ENCODE assay signal across 19 cellular contexts in the genomic region with DNA sequence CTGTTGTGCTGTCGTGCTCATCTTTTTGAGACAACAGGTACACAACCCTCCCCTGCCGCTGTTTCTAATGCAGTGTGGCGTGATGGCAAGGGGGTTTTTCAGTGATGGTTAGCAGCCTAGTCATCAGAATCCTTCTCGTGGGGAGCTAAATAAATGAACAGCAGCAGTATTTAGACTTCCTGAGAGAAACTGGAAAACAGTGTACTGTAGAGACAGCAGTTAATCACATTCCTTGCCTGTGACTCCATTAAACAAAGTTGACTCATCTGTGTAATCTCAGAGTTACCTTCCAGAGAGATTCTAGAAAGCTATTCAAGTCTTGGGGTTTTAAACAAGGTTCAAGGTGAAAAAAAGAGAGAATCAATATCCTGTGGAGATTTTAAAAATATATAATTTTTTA.
DNase-seq lines count a peak whose midpoint lies in the region; ATAC-seq, FAIRE-seq and TF ChIP-seq lines count a peak whose summit lies in the region.
"Had no signal": no experiment of that assay in that cellular context is flagged by ENCODE, and none has a peak within 500 bp of the region (broad histone marks: within the 10 kb centered on the region; RNA-seq: fewer than 3 reads in every experiment).

No MANE protein-coding gene starts in this region.

- no peaks in the 10 kb centered on the region for H3K36me3 Mint-ChIP-seq in activated CD4-positive, alpha-beta memory T cell treated with anti-CD3 and anti-CD28 coated beads for 36 hours

- H3K4me1 Mint-ChIP-seq in activated CD4-positive, alpha-beta memory T cell treated with anti-CD3 and anti-CD28 coated beads for 36 hours (ENCODE audit: low read depth) = no peaks in the 10 kb centered on the region
- H3K4me1 Mint-ChIP-seq: activated CD4-positive, alpha-beta memory T cell treated with anti-CD3 and anti-CD28 coated beads, Interleukin-2, amount 10 ng/mL, durations not matched to agents 7 days and 5 days had no signal

- in situ Hi-C loops in brain microvascular endothelial cell (cut with HindIII; ENCODE audit: low pct_ligation_motif_present, low sequenced_read_pairs) = no loop called here

- peak overlapping the region; percentile 17 for H3K27ac ChIP-seq in brain microvascular endothelial cell
- H3K27ac ChIP-seq in gastroesophageal sphincter = no peak overlapping the region

- no peak for TF ChIP-seq POLR2A in gastroesophageal sphincter (IDR thresholded peaks at IDR 0.05)

- H3K4me3 Mint-ChIP-seq in activated CD4-positive, alpha-beta memory T cell treated with anti-CD3 and anti-CD28 coated beads for 36 hours = no peak overlapping the region
- H3K4me3 Mint-ChIP-seq: activated CD4-positive, alpha-beta memory T cell treated with anti-CD3 and anti-CD28 coated beads, Interleukin-2, amount 10 ng/mL, durations not matched to agents 7 days and 5 days; activated T-cell treated with anti-CD3 and anti-CD28 coated beads, Interleukin-2, amount 50 U/mL, for 72 hours had no signal

- H3K9me3 Mint-ChIP-seq in activated CD4-positive, alpha-beta memory T cell treated with anti-CD3 and anti-CD28 coated beads for 36 hours = peaks cover 19% of the 10 kb centered on the region

- H3K27ac Mint-ChIP-seq in activated CD4-positive, alpha-beta memory T cell treated with anti-CD3 and anti-CD28 coated beads for 36 hours = no peak overlapping the region
- H3K27ac Mint-ChIP-seq: activated CD4-positive, alpha-beta memory T cell treated with anti-CD3 and anti-CD28 coated beads, Interleukin-2, amount 10 ng/mL, durations not matched to agents 7 days and 5 days; activated T-cell treated with anti-CD3 and anti-CD28 coated beads, Interleukin-2, amount 50 U/mL, for 72 hours had no signal

- POLR2A ChIA-PET in activated CD4-positive, alpha-beta memory T cell treated with anti-CD3 and anti-CD28 coated beads for 36 hours (lab: Charles Lee) = no interaction called here

- H3K4me3 ChIP-seq in brain microvascular endothelial cell (ENCODE audit: low read depth, low read length) (no peak overlapping the region), gastroesophageal sphincter (no peak overlapping the region)
- H3K4me3 ChIP-seq: MG63 had no signal

- H3K27me3 ChIP-seq in brain microvascular endothelial cell (replicated peaks) (no peaks in the 10 kb centered on the region), gastroesophageal sphincter (no peaks in the 10 kb centered on the region)
- H3K27me3 ChIP-seq: MG63 had no signal

- H3K27me3 Mint-ChIP-seq in activated CD4-positive, alpha-beta memory T cell treated with anti-CD3 and anti-CD28 coated beads for 36 hours = no peaks in the 10 kb centered on the region
- H3K27me3 Mint-ChIP-seq: activated CD4-positive, alpha-beta memory T cell treated with anti-CD3 and anti-CD28 coated beads, Interleukin-2, amount 10 ng/mL, durations not matched to agents 7 days and 5 days had no signal

- 56% methylated on average over 1 to 3 of the region's 4 CpGs for WGBS in gastroesophageal sphincter (ENCODE audit: low coverage in 1 of 2), 2 donors

- FAIRE-seq in HTR-8/SVneo (lab: Jason Lieb, UNC) = no peak
- FAIRE-seq: colon, kidney had no signal

- no peak for ATAC-seq in gastroesophageal sphincter
- ATAC-seq: activated T-cell treated with anti-CD3 and anti-CD28 coated beads, Interleukin-2, amount 50 U/mL, for 72 hours had no signal

- H3K36me3 ChIP-seq in brain microvascular endothelial cell (replicated peaks) (no peaks in the 10 kb centered on the region), gastroesophageal sphincter (no peaks in the 10 kb centered on the region)
- H3K36me3 ChIP-seq: MG63 had no signal

- TF ChIP-seq EP300 in gastroesophageal sphincter (IDR thresholded peaks at IDR 0.05) = no peak

- no peaks in the 10 kb centered on the region for H3K9me3 ChIP-seq in gastroesophageal sphincter
- H3K9me3 ChIP-seq: MG63 had no signal

- TF ChIP-seq CTCF in brain microvascular endothelial cell (IDR thresholded peaks at IDR 0.05; ENCODE audit: low read depth, low read length, missing control alignments) = no peak
- no peak for TF ChIP-seq CTCF in gastroesophageal sphincter (IDR thresholded peaks at IDR 0.05)

- CTCF ChIA-PET in activated CD4-positive, alpha-beta memory T cell treated with anti-CD3 and anti-CD28 coated beads for 36 hours (lab: Charles Lee) = no interaction called here

- DNase-seq in AG08395 (ENCODE audit: low spot score) (peak; percentile 6), HTR-8/SVneo (ENCODE audit: insufficient read length, low spot score) (peak; percentile 7), brain microvascular endothelial cell (peak; percentile 39), kidney glomerular epithelial cell (lab: John Stamatoyannopoulos, UW) (peak; percentile 56), T-helper 2 cell (no peak), NOMO-1 treated with dmso at 0.1 percent for 144 hours (lab: John Stamatoyannopoulos, UW; ENCODE audit: unreplicated experiment) (no peak)
- no peak for DNase-seq in activated CD4-positive, alpha-beta memory T cell treated with anti-CD3 and anti-CD28 coated beads for 36 hours
- DNase-seq: activated CD4-positive, alpha-beta memory T cell treated with anti-CD3 and anti-CD28 coated beads, Interleukin-2, amount 10 ng/mL, durations not matched to agents 7 days and 5 days; activated T-cell treated with anti-CD3 and anti-CD28 coated beads, Interleukin-2, amount 50 U/mL, for 72 hours; GF-D8; glutamatergic neuron; kidney; MG63; NCI-H1694 treated with DMSO at 0.1 percent for 48 hours; NCI-H510A treated with DMSO at 0.1 percent for 48 hours; stimulated activated naive CD4-positive, alpha-beta T cell; trophoblast cell had no signal

- H3K4me1 ChIP-seq in gastroesophageal sphincter = no peaks in the 10 kb centered on the region

- intact Hi-C loops in activated CD4-positive, alpha-beta memory T cell treated with anti-CD3 and anti-CD28 coated beads for 36 hours (cut with micrococcal nuclease) = no loop called here

Comparison
In these comparisons a context has a peak if more than half of its experiments do, and no peak if none do; other contexts are left out.
1. DNase-seq: peak in AG08395 (single experiment), HTR-8/SVneo (single experiment), brain microvascular endothelial cell (single experiment) and kidney glomerular epithelial cell (single experiment); none in T-helper 2 cell (0 of 5), activated CD4-positive, alpha-beta memory T cell treated with anti-CD3 and anti-CD28 coated beads for 36 hours (single experiment) and NOMO-1 treated with dmso at 0.1 percent for 144 hours (single experiment).